Comparison of ENCODE assay signal across 9 cellular contexts in genomic region chr18:49944681-49945080, GRCh38.
DNase-seq lines count a peak whose midpoint lies in the region; ATAC-seq and TF ChIP-seq lines count a peak whose summit lies in the region.
"Had no signal": no experiment of that assay in that cellular context is flagged by ENCODE, and none has a peak within 500 bp of the region (broad histone marks: within the 10 kb centered on the region; RNA-seq: fewer than 3 reads in every experiment).

No MANE protein-coding gene starts in this region.

- no peaks in the 10 kb centered on the region for H3K4me1 ChIP-seq in BE2C

- H3K4me3 ChIP-seq in BE2C (ENCODE audit: low read depth, low read length) (peak overlapping the region; percentile 36), coronary artery (no peak overlapping the region)

- H3K36me3 ChIP-seq in BE2C: no peaks in the 10 kb centered on the region

- DNase-seq in BE2C: peak; percentile 27
- DNase-seq in islet precursor cell: peak; percentile 63
- no peak for DNase-seq in coronary artery (ENCODE audit: low spot score)
- no peak for DNase-seq in HuH-7.5 (ENCODE audit: low spot score)
- DNase-seq: DMS79 treated with DMSO at 0.1 percent for 48 hours had no signal

- no peak overlapping the region for H3K27ac ChIP-seq in VCaP
- no peak overlapping the region for H3K27ac ChIP-seq in coronary artery

- no peaks in the 10 kb centered on the region for H3K27me3 ChIP-seq in BE2C

- H3K9me3 ChIP-seq in BE2C: no peaks in the 10 kb centered on the region

- ATAC-seq in GM19372 (IDR thresholded peaks at IDR 0.05; ENCODE audit: low read depth, unreplicated experiment) (peak; percentile 77), esophagus mucosa (no peak), GM21529 (IDR thresholded peaks at IDR 0.05; ENCODE audit: unreplicated experiment) (no peak)

- peak; percentile 33; the same call in 1 of the 2 replicates for TF ChIP-seq CTCF in BE2C (IDR thresholded peaks at IDR 0.05; ENCODE audit: low read depth, low read length)
- TF ChIP-seq CTCF in VCaP (conservative IDR thresholded peaks at IDR 0.05): 0 out of 2 replicates have a peak, but pooled peaks have one; percentile 25
- TF ChIP-seq CTCF in coronary artery (IDR thresholded peaks at IDR 0.05): no peak

Comparison
In these comparisons a context has a peak if more than half of its experiments do, and no peak if none do; other contexts are left out.
1. DNase-seq: peak in BE2C (single experiment) and islet precursor cell (single experiment); none in coronary artery (single experiment) and HuH-7.5 (single experiment).